ENCODE assay signal across 25 cellular contexts in the genomic region with DNA sequence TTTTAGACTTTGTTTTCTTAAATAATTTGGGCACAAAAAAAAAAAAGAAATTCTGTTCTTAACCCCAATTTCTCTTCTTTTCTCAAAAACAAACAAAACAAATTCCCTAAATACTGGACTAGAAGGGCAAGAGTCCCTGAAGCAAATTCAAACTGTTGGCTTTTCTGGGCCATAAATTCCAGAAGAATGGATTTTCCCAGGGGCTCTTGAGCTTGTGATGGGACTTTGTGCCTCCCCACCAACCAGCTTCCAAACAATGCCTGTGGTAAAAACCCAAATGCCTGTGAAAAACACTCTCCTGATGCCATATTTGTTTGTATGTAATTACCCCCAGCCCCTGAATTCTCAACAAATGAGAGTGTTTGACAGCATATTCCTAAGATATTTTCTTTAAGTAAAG.
"Had no signal": no experiment of that assay in that cellular context is flagged by ENCODE, and none has a peak within 500 bp of the region (broad histone marks: within the 10 kb centered on the region; RNA-seq: fewer than 3 reads in every experiment).

No MANE protein-coding gene starts in this region.

- H3K4me3 ChIP-seq: neural progenitor cell, pancreas, prostate gland, right lobe of liver, sigmoid colon, stomach, thoracic aorta, thyroid gland, tibial nerve, upper lobe of left lung, vagina had no signal

- H3K36me3 ChIP-seq: neural progenitor cell, pancreas, prostate gland, right lobe of liver, sigmoid colon, stomach, thyroid gland, tibial nerve, upper lobe of left lung, vagina had no signal

- H3K27me3 ChIP-seq: neural progenitor cell, pancreas, right lobe of liver, sigmoid colon, stomach, thyroid gland, tibial nerve, upper lobe of left lung, vagina had no signal

- H3K36me3 Mint-ChIP-seq: natural killer cell; neural progenitor cell; stimulated activated effector memory CD8-positive, alpha-beta T cell treated with anti-CD3 and anti-CD28 coated beads, Interleukin-12 subunit alpha, Interleukin-12 subunit beta, amount 100 ng/mL, for 72 hours; stimulated activated naive B cell treated with anti-CD40 and anti-IgM and Interleukin-4, amounts not matched to agents 10 μg/mL and 1 μg/mL and 100 μg/mL, for 72 hours had no signal

- H3K27ac Mint-ChIP-seq: natural killer cell; nephron; neural progenitor cell; stimulated activated effector memory CD8-positive, alpha-beta T cell treated with anti-CD3 and anti-CD28 coated beads, Interleukin-12 subunit alpha, Interleukin-12 subunit beta, amount 100 ng/mL, for 72 hours; stimulated activated naive B cell treated with anti-CD40 and anti-IgM and Interleukin-4, amounts not matched to agents 10 μg/mL and 1 μg/mL and 100 μg/mL, for 72 hours; stimulated activated naive CD8-positive, alpha-beta T cell treated with anti-CD3 and anti-CD28 coated beads, Interleukin-15, Interleukin-2, amounts not matched to agents 100 ng/mL and 50 ng/mL, for 24 hours had no signal

- H3K27me3 Mint-ChIP-seq: stimulated activated naive CD8-positive, alpha-beta T cell treated with anti-CD3 and anti-CD28 coated beads, Interleukin-15, Interleukin-2, amounts not matched to agents 100 ng/mL and 50 ng/mL, for 24 hours had no signal

- ATAC-seq: natural killer cell; pancreas; right cardiac atrium; right lobe of liver; stimulated activated effector memory CD8-positive, alpha-beta T cell treated with anti-CD3 and anti-CD28 coated beads, Interleukin-12 subunit alpha, Interleukin-12 subunit beta, amount 100 ng/mL, for 72 hours; stimulated activated naive B cell treated with anti-CD40 and anti-IgM and Interleukin-4, amounts not matched to agents 10 μg/mL and 1 μg/mL and 100 μg/mL, for 72 hours had no signal

- H3K4me1 Mint-ChIP-seq: natural killer cell; neural progenitor cell; stimulated activated effector memory CD8-positive, alpha-beta T cell treated with anti-CD3 and anti-CD28 coated beads, Interleukin-12 subunit alpha, Interleukin-12 subunit beta, amount 100 ng/mL, for 72 hours; stimulated activated naive B cell treated with anti-CD40 and anti-IgM and Interleukin-4, amounts not matched to agents 10 μg/mL and 1 μg/mL and 100 μg/mL, for 72 hours had no signal

- H3K4me3 Mint-ChIP-seq: natural killer cell; nephron; neural progenitor cell; stimulated activated effector memory CD8-positive, alpha-beta T cell treated with anti-CD3 and anti-CD28 coated beads, Interleukin-12 subunit alpha, Interleukin-12 subunit beta, amount 100 ng/mL, for 72 hours; stimulated activated naive B cell treated with anti-CD40 and anti-IgM and Interleukin-4, amounts not matched to agents 10 μg/mL and 1 μg/mL and 100 μg/mL, for 72 hours; stimulated activated naive CD8-positive, alpha-beta T cell treated with anti-CD3 and anti-CD28 coated beads, Interleukin-15, Interleukin-2, amounts not matched to agents 100 ng/mL and 50 ng/mL, for 24 hours had no signal

- H3K9me3 Mint-ChIP-seq: natural killer cell; nephron; neural progenitor cell; stimulated activated effector memory CD8-positive, alpha-beta T cell treated with anti-CD3 and anti-CD28 coated beads, Interleukin-12 subunit alpha, Interleukin-12 subunit beta, amount 100 ng/mL, for 72 hours; stimulated activated naive B cell treated with anti-CD40 and anti-IgM and Interleukin-4, amounts not matched to agents 10 μg/mL and 1 μg/mL and 100 μg/mL, for 72 hours; stimulated activated naive CD8-positive, alpha-beta T cell treated with anti-CD3 and anti-CD28 coated beads, Interleukin-15, Interleukin-2, amounts not matched to agents 100 ng/mL and 50 ng/mL, for 24 hours had no signal

- DNase-seq: natural killer cell; occipital lobe; pancreas; right cardiac atrium; right lobe of liver; sigmoid colon; small intestine; stimulated activated CD4-positive, alpha-beta T cell treated with anti-CD3 and anti-CD28 coated beads, Interleukin-15, amount 100 ng/mL, for 24 hours; stimulated activated CD4-positive, alpha-beta T cell treated with anti-CD3 and anti-CD28 coated beads, Interleukin-2, amount 100 ng/mL, for 24 hours; stimulated activated CD4-positive, alpha-beta T cell treated with anti-CD3 and anti-CD28 coated beads, Interleukin-2, amount 100 ng/mL, for 48 hours; stimulated activated CD4-positive, alpha-beta T cell treated with anti-CD3 and anti-CD28 coated beads, Interleukin-4, amount 100 ng/mL, for 24 hours; stimulated activated naive B cell treated with anti-CD40 and anti-IgM and Interleukin-4, amounts not matched to agents 10 μg/mL and 1 μg/mL and 100 μg/mL, for 72 hours; stimulated activated naive CD4-positive, alpha-beta T cell treated with Interleukin-2 at 50 U/mL for 16 hours; stomach; thyroid gland; trophoblast cell; upper lobe of left lung had no signal

- H3K9me3 ChIP-seq: pancreas, prostate gland, right lobe of liver, sigmoid colon, stomach, thoracic aorta, thyroid gland, tibial nerve, upper lobe of left lung, vagina had no signal

- H3K4me1 ChIP-seq: neural progenitor cell, pancreas, prostate gland, right lobe of liver, sigmoid colon, stomach, upper lobe of left lung had no signal
